Comparison of ENCODE assay signal across 8 cellular contexts in the genomic region with DNA sequence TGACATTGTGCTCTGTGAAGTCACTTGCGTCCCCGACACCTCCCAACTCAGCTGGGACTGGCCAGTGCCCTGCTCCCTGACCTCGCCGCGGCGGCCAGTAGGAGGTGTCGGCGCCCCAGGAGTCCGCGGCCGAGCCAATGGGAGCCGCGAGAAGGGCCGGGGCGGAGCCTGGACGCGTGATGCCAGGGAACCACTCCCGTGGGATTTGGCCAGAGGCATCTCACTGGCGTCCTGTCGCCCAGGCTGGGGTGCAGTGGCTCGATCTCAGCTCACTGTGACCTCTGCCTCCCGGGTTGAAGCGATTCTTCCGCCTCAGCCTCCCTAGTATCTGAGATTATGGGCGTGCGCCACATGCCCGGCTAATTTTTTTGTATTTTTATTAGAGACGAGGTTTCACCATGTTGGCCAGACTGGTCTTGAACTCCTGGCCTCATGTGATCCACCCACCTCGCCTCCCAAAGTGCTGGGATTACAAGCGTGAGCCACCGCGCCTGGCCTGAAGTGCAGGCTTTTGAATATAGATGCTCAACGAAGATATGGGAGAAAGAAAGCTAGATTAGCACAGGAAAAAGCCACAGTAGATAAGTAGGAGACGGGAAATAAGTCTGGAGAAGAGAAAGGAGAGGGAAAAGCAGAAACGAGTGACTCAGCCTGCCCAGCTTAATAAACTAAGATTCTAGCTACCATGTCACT. TPM values are rescaled to one million over a fixed set of nuclear protein-coding genes. Genes with fewer than 3 reads are reported as not detected.
DNase-seq lines count a peak whose midpoint lies in the region; ATAC-seq lines count a peak whose summit lies in the region.

No MANE protein-coding gene starts in this region.

- no peaks in the 10 kb centered on the region for H3K36me3 ChIP-seq in mesodermal cell (ENCODE audit: control insufficient read depth, insufficient read depth, low read length)

- 53 to 55% methylated on average over 29 to 35 of the region's 35 CpGs for WGBS in mesodermal cell (ENCODE audit: insufficient coverage in 2 of 2), 2 experiments

- H3K27ac ChIP-seq in epithelial cell of prostate: peak overlapping the region; percentile 21
- peak overlapping the region; percentile 8 for H3K27ac ChIP-seq in mesodermal cell (ENCODE audit: low read depth, low read length, severe bottlenecking)

- peak; percentile 93 for ATAC-seq in HG02759 (IDR thresholded peaks at IDR 0.05; ENCODE audit: unreplicated experiment)

- H3K4me1 ChIP-seq in mesodermal cell (ENCODE audit: control insufficient read depth, insufficient read depth, low read length, poor library complexity, severe bottlenecking): no peaks in the 10 kb centered on the region

- no peaks in the 10 kb centered on the region for H3K9me3 ChIP-seq in mesodermal cell (ENCODE audit: control insufficient read depth, low read length)

- peak; percentile 96 for DNase-seq in GM03348 (ENCODE audit: low spot score)
- peak; percentile 89 for DNase-seq in NCI-H345 (lab: John Stamatoyannopoulos, UW)
- DNase-seq in activated CD8-positive, alpha-beta memory T cell treated with anti-CD3 and anti-CD28 coated beads, Interleukin-2, amount 50 U/mL, for 4 hours: peak; percentile 34
- DNase-seq in epithelial cell of prostate (ENCODE audit: low read depth, low spot score): no peak
- DNase-seq in stimulated activated CD8-positive, alpha-beta memory T cell treated with anti-CD3 and anti-CD28 coated beads, Interleukin-15, amount 100 ng/mL, for 48 hours (ENCODE audit: low read depth in 2 of 2): peak; percentile 34 to 58
- DNase-seq in SKM-1 treated with dmso at 0.1 percent for 144 hours (lab: John Stamatoyannopoulos, UW; ENCODE audit: unreplicated experiment): no peak

- peak overlapping the region; percentile 16 for H3K4me3 ChIP-seq in mesodermal cell (ENCODE audit: extremely low read depth, insufficient read depth, low read length, poor library complexity, severe bottlenecking)

RNA-seq across cellular contexts. Expression of gene ZBTB8OS, which starts 38.0 kb away (rescaled TPM):
- polyA plus RNA-seq in mesodermal cell (2013, experiment 1 of 2): 30.0 TPM
- polyA plus RNA-seq in mesodermal cell (2013, experiment 2 of 2): 40.2 TPM

RNA-seq across cellular contexts. Expression of gene RBBP4, which starts 38.7 kb away (rescaled TPM):
- 220 TPM for polyA plus RNA-seq in mesodermal cell (2013, experiment 1 of 2)
- 223 TPM for polyA plus RNA-seq in mesodermal cell (2013, experiment 2 of 2)

Comparison
In these comparisons a context has a peak if more than half of its experiments do, and no peak if none do; other contexts are left out.
1. DNase-seq: peak in GM03348 (single experiment), NCI-H345 (single experiment), activated CD8-positive, alpha-beta memory T cell treated with anti-CD3 and anti-CD28 coated beads, Interleukin-2, amount 50 U/mL, for 4 hours (single experiment) and stimulated activated CD8-positive, alpha-beta memory T cell treated with anti-CD3 and anti-CD28 coated beads, Interleukin-15, amount 100 ng/mL, for 48 hours (2 of 2); none in epithelial cell of prostate (single experiment) and SKM-1 treated with dmso at 0.1 percent for 144 hours (single experiment).